Comparison of ENCODE assay signal across 18 cellular contexts in genomic region chr13:38755792-38756191, GRCh38.
"Had no signal": no experiment of that assay in that cellular context is flagged by ENCODE, and none has a peak within 500 bp of the region (broad histone marks: within the 10 kb centered on the region; RNA-seq: fewer than 3 reads in every experiment).

No MANE protein-coding gene starts in this region.

- H2AFZ ChIP-seq: neural progenitor cell had no signal

- H3K27ac Mint-ChIP-seq: activated B cell treated with CpG ODN at 0.5 μM for 24 hours; activated CD8-positive, alpha-beta T cell treated with anti-CD3 and anti-CD28 coated beads for 36 hours; activated naive CD4-positive, alpha-beta T cell treated with anti-CD3 and anti-CD28 coated beads, Interleukin-2, amount 50 U/mL, for 72 hours; neural progenitor cell; stimulated activated naive B cell treated with anti-CD40 and anti-IgM and Interleukin-4, amounts not matched to agents 10 μg/mL and 1 μg/mL and 100 μg/mL, for 72 hours had no signal

- DNase-seq: activated B cell treated with CpG ODN at 0.5 μM for 24 hours; activated CD4-positive, alpha-beta T cell treated with anti-CD3 and anti-CD28 coated beads for 48 hours; activated CD8-positive, alpha-beta T cell treated with anti-CD3 and anti-CD28 coated beads for 36 hours; activated effector memory CD4-positive, alpha-beta T cell treated with Interleukin-2 at 50 U/mL for 16 hours; activated T-cell treated with anti-CD3 and anti-CD28 coated beads, Interleukin-2, amount 50 U/mL, for 4 hours; dorsolateral prefrontal cortex; left colon; lower lobe of right lung; midbrain; stimulated activated CD4-positive, alpha-beta T cell treated with anti-CD3 and anti-CD28 coated beads, Interleukin-2, amount 100 ng/mL, for 48 hours; stimulated activated naive B cell treated with anti-CD40 and anti-IgM and Interleukin-4, amounts not matched to agents 10 μg/mL and 1 μg/mL and 100 μg/mL, for 72 hours; substantia nigra; transverse colon had no signal

- FAIRE-seq: islet of Langerhans had no signal

- H3K4me1 ChIP-seq: lower lobe of right lung, transverse colon, vagina had no signal

- H3K36me3 ChIP-seq: lower lobe of right lung, neural progenitor cell, transverse colon, vagina had no signal

- H3K4me2 ChIP-seq: neural progenitor cell had no signal

- H3K9me3 Mint-ChIP-seq: activated CD8-positive, alpha-beta T cell treated with anti-CD3 and anti-CD28 coated beads for 36 hours; activated naive CD4-positive, alpha-beta T cell treated with anti-CD3 and anti-CD28 coated beads, Interleukin-2, amount 50 U/mL, for 72 hours; activated T-cell treated with anti-CD3 and anti-CD28 coated beads, Interleukin-2, amount 50 U/mL, for 4 hours; neural progenitor cell; stimulated activated naive B cell treated with anti-CD40 and anti-IgM and Interleukin-4, amounts not matched to agents 10 μg/mL and 1 μg/mL and 100 μg/mL, for 72 hours had no signal

- ATAC-seq: activated CD8-positive, alpha-beta T cell treated with anti-CD3 and anti-CD28 coated beads for 36 hours; activated naive CD4-positive, alpha-beta T cell treated with anti-CD3 and anti-CD28 coated beads, Interleukin-2, amount 50 U/mL, for 72 hours; activated T-cell treated with anti-CD3 and anti-CD28 coated beads, Interleukin-2, amount 50 U/mL, for 4 hours; esophagus mucosa; left colon; lower lobe of right lung; stimulated activated naive B cell treated with anti-CD40 and anti-IgM and Interleukin-4, amounts not matched to agents 10 μg/mL and 1 μg/mL and 100 μg/mL, for 72 hours had no signal

- H3K4me3 ChIP-seq: dorsolateral prefrontal cortex, lower lobe of right lung, neural progenitor cell, transverse colon, vagina had no signal

- H3K36me3 Mint-ChIP-seq: activated naive CD4-positive, alpha-beta T cell treated with anti-CD3 and anti-CD28 coated beads, Interleukin-2, amount 50 U/mL, for 72 hours; neural progenitor cell; stimulated activated naive B cell treated with anti-CD40 and anti-IgM and Interleukin-4, amounts not matched to agents 10 μg/mL and 1 μg/mL and 100 μg/mL, for 72 hours had no signal

- H3K4me1 Mint-ChIP-seq: activated B cell treated with CpG ODN at 0.5 μM for 24 hours; stimulated activated naive B cell treated with anti-CD40 and anti-IgM and Interleukin-4, amounts not matched to agents 10 μg/mL and 1 μg/mL and 100 μg/mL, for 72 hours had no signal

- H3K27me3 Mint-ChIP-seq: activated B cell treated with CpG ODN at 0.5 μM for 24 hours; stimulated activated naive B cell treated with anti-CD40 and anti-IgM and Interleukin-4, amounts not matched to agents 10 μg/mL and 1 μg/mL and 100 μg/mL, for 72 hours had no signal

- H3K27me3 ChIP-seq: neural progenitor cell, transverse colon, vagina had no signal

- H3K27ac ChIP-seq: dorsolateral prefrontal cortex, lower lobe of right lung, neural progenitor cell, transverse colon, vagina had no signal

- H3K9me3 ChIP-seq: lower lobe of right lung, transverse colon, vagina had no signal

- H3K4me3 Mint-ChIP-seq: activated B cell treated with CpG ODN at 0.5 μM for 24 hours; activated CD8-positive, alpha-beta T cell treated with anti-CD3 and anti-CD28 coated beads for 36 hours; activated T-cell treated with anti-CD3 and anti-CD28 coated beads, Interleukin-2, amount 50 U/mL, for 4 hours; neural progenitor cell; stimulated activated naive B cell treated with anti-CD40 and anti-IgM and Interleukin-4, amounts not matched to agents 10 μg/mL and 1 μg/mL and 100 μg/mL, for 72 hours had no signal
